In the genomic region with DNA sequence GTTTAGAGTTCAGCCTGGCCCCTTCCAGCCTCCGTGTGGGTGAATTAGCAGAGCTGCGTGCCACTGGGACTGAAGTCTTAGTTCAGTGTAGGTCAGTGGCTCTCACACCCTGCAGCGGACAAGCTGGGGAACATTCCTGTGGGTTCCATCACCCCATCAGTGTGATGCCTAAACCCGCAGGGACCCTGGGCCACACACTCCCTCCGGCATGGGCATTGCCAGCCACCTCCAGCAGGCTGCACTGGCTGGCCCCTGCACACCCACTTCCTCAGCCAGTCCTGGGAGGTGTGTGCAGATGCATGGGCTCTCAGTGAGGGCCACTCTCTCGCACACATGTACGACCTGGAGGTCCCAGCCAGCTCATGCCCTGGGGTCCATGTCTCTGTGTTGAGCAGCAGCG, we compare ENCODE assay signal across 15 cellular contexts. TPM values are rescaled to one million over a fixed set of nuclear protein-coding genes. Genes with fewer than 3 reads are reported as not detected.
DNase-seq lines count a peak whose midpoint lies in the region; ATAC-seq and TF ChIP-seq lines count a peak whose summit lies in the region.
"Had no signal": no experiment of that assay in that cellular context is flagged by ENCODE, and none has a peak within 500 bp of the region (broad histone marks: within the 10 kb centered on the region; RNA-seq: fewer than 3 reads in every experiment).

No MANE protein-coding gene starts in this region.

- TF ChIP-seq POLR2A in esophagus muscularis mucosa (IDR thresholded peaks at IDR 0.05; ENCODE audit: low read depth): no peak

- no peak overlapping the region for H3K27ac ChIP-seq in esophagus muscularis mucosa (replicated peaks in 1 of 4)
- H3K27ac ChIP-seq: BLaER1 had no signal

- H3K4me1 Mint-ChIP-seq in stimulated activated naive CD8-positive, alpha-beta T cell treated with anti-CD3 and anti-CD28 coated beads, Interleukin-15, amount 100 ng/mL, for 72 hours: peaks cover 10% of the 10 kb centered on the region
- H3K4me1 Mint-ChIP-seq in stimulated activated memory B cell treated with anti-CD40 and anti-IgM and Interleukin-4, amounts not matched to agents 10 μg/mL and 1 μg/mL and 100 μg/mL, for 72 hours: no peaks in the 10 kb centered on the region
- H3K4me1 Mint-ChIP-seq: CD14-positive monocyte; CD4-positive, alpha-beta memory T cell; H9 had no signal

- no peak for TF ChIP-seq EP300 in esophagus muscularis mucosa (IDR thresholded peaks at IDR 0.05)

- no peaks in the 10 kb centered on the region for H3K27me3 ChIP-seq in esophagus muscularis mucosa
- H3K27me3 ChIP-seq: BLaER1 had no signal

- H3K9me3 Mint-ChIP-seq in stimulated activated naive CD8-positive, alpha-beta T cell treated with anti-CD3 and anti-CD28 coated beads, Interleukin-15, amount 100 ng/mL, for 72 hours: no peaks in the 10 kb centered on the region
- H3K9me3 Mint-ChIP-seq in stimulated activated memory B cell treated with anti-CD40 and anti-IgM and Interleukin-4, amounts not matched to agents 10 μg/mL and 1 μg/mL and 100 μg/mL, for 72 hours: peaks cover 3% of the 10 kb centered on the region
- H3K9me3 Mint-ChIP-seq: H9 had no signal

- H3K4me1 ChIP-seq in esophagus muscularis mucosa: no peaks in the 10 kb centered on the region
- H3K4me1 ChIP-seq: BLaER1 had no signal

- no peaks in the 10 kb centered on the region for H3K36me3 Mint-ChIP-seq in stimulated activated memory B cell treated with anti-CD40 and anti-IgM and Interleukin-4, amounts not matched to agents 10 μg/mL and 1 μg/mL and 100 μg/mL, for 72 hours
- H3K36me3 Mint-ChIP-seq: CD14-positive monocyte; CD4-positive, alpha-beta memory T cell had no signal

- H3K27me3 Mint-ChIP-seq in stimulated activated naive CD8-positive, alpha-beta T cell treated with anti-CD3 and anti-CD28 coated beads, Interleukin-15, amount 100 ng/mL, for 72 hours: no peaks in the 10 kb centered on the region
- H3K27me3 Mint-ChIP-seq in stimulated activated memory B cell treated with anti-CD40 and anti-IgM and Interleukin-4, amounts not matched to agents 10 μg/mL and 1 μg/mL and 100 μg/mL, for 72 hours: no peaks in the 10 kb centered on the region
- H3K27me3 Mint-ChIP-seq: CD4-positive, alpha-beta memory T cell had no signal

- DNase-seq in stimulated activated naive CD8-positive, alpha-beta T cell treated with anti-CD3 and anti-CD28 coated beads, Interleukin-15, amount 100 ng/mL, for 72 hours: no peak
- DNase-seq in stimulated activated naive CD8-positive, alpha-beta T cell treated with anti-CD3 and anti-CD28 coated beads, Interleukin-15, Interleukin-2, amounts not matched to agents 100 U/mL and 50 U/mL, for 24 hours: no peak
- DNase-seq in esophagus muscularis mucosa (ENCODE audit: extremely low spot score) (peak; percentile 82), NOMO-1 treated with dmso at 0.1 percent for 144 hours (lab: John Stamatoyannopoulos, UW; ENCODE audit: unreplicated experiment) (no peak), DMS 273 (lab: John Stamatoyannopoulos, UW; ENCODE audit: unreplicated experiment) (no peak)
- DNase-seq: 8988T; CD4-positive, alpha-beta memory T cell; DMS79 treated with DMSO at 0.1 percent for 48 hours; GF-D8; GOT3; H9 had no signal

- no peak for TF ChIP-seq CTCF in esophagus muscularis mucosa (IDR thresholded peaks at IDR 0.05)

- H3K36me3 ChIP-seq in esophagus muscularis mucosa: no peaks in the 10 kb centered on the region
- H3K36me3 ChIP-seq: BLaER1 had no signal

- H3K4me3 Mint-ChIP-seq in stimulated activated naive CD8-positive, alpha-beta T cell treated with anti-CD3 and anti-CD28 coated beads, Interleukin-15, amount 100 ng/mL, for 72 hours: no peak overlapping the region
- H3K4me3 Mint-ChIP-seq in stimulated activated memory B cell treated with anti-CD40 and anti-IgM and Interleukin-4, amounts not matched to agents 10 μg/mL and 1 μg/mL and 100 μg/mL, for 72 hours: no peak overlapping the region
- H3K4me3 Mint-ChIP-seq: CD14-positive monocyte; CD4-positive, alpha-beta memory T cell; H9 had no signal

- peaks cover 0 to 4% (median 0%) of the 10 kb centered on the region in 4 donors for H3K9me3 ChIP-seq in esophagus muscularis mucosa

- intact Hi-C loops in esophagus muscularis mucosa (cut with DNase I): no loop called here

- H3K4me3 ChIP-seq in esophagus muscularis mucosa: no peak overlapping the region
- H3K4me3 ChIP-seq: BLaER1 had no signal

- ATAC-seq in stimulated activated naive CD8-positive, alpha-beta T cell treated with anti-CD3 and anti-CD28 coated beads, Interleukin-15, amount 100 ng/mL, for 72 hours: peak; percentile 36
- ATAC-seq in stimulated activated naive CD8-positive, alpha-beta T cell treated with anti-CD3 and anti-CD28 coated beads, Interleukin-15, Interleukin-2, amounts not matched to agents 100 U/mL and 50 U/mL, for 24 hours: no peak
- ATAC-seq in stimulated activated memory B cell treated with anti-CD40 and anti-IgM and Interleukin-4, amounts not matched to agents 10 μg/mL and 1 μg/mL and 100 μg/mL, for 72 hours: peak; percentile 37
- no peak for ATAC-seq in HG03439 (IDR thresholded peaks at IDR 0.05; ENCODE audit: unreplicated experiment)

- 78% methylated on average over 4 of the region's 8 CpGs for WGBS in esophagus muscularis mucosa

- no peak overlapping the region for H3K27ac Mint-ChIP-seq in stimulated activated naive CD8-positive, alpha-beta T cell treated with anti-CD3 and anti-CD28 coated beads, Interleukin-15, amount 100 ng/mL, for 72 hours
- no peak overlapping the region for H3K27ac Mint-ChIP-seq in stimulated activated memory B cell treated with anti-CD40 and anti-IgM and Interleukin-4, amounts not matched to agents 10 μg/mL and 1 μg/mL and 100 μg/mL, for 72 hours
- H3K27ac Mint-ChIP-seq: CD14-positive monocyte; CD4-positive, alpha-beta memory T cell; H9 had no signal

RNA-seq across cellular contexts. Expression of gene TOPBP1, which starts 32.1 kb away (rescaled TPM):
- total RNA-seq in esophagus muscularis mucosa: 10 to 100 TPM; 15.6 to 29.1 (median 17.5) TPM

RNA-seq across cellular contexts. Expression of gene TF, which starts 52.4 kb away (rescaled TPM):
- total RNA-seq in esophagus muscularis mucosa: 1 to 10 TPM in 1 of 4 donors, under 1 TPM in 3; under 0.01 to 3.1 (median 0.28) TPM

Comparison
In these comparisons a context has a peak if more than half of its experiments do, and no peak if none do; other contexts are left out.
1. ATAC-seq: peak in stimulated activated naive CD8-positive, alpha-beta T cell treated with anti-CD3 and anti-CD28 coated beads, Interleukin-15, amount 100 ng/mL, for 72 hours (single experiment) and stimulated activated memory B cell treated with anti-CD40 and anti-IgM and Interleukin-4, amounts not matched to agents 10 μg/mL and 1 μg/mL and 100 μg/mL, for 72 hours (single experiment); none in stimulated activated naive CD8-positive, alpha-beta T cell treated with anti-CD3 and anti-CD28 coated beads, Interleukin-15, Interleukin-2, amounts not matched to agents 100 U/mL and 50 U/mL, for 24 hours (single experiment) and HG03439 (single experiment).